Comparison of ENCODE assay signal across 27 cellular contexts in genomic region chr11:31986201-31986889, GRCh38.
DNase-seq lines count a peak whose midpoint lies in the region; ATAC-seq and TF ChIP-seq lines count a peak whose summit lies in the region.
"Had no signal": no experiment of that assay in that cellular context is flagged by ENCODE, and none has a peak within 500 bp of the region (broad histone marks: within the 10 kb centered on the region; RNA-seq: fewer than 3 reads in every experiment).

No MANE protein-coding gene starts in this region.

- peak overlapping the region in 3 of 5 experiments; percentile 32 to 64 (median 57) for H3K27ac Mint-ChIP-seq in brain
- H3K27ac Mint-ChIP-seq in nephron = no peak overlapping the region
- no peak overlapping the region for H3K27ac Mint-ChIP-seq in activated naive CD8-positive, alpha-beta T cell treated with anti-CD3 and anti-CD28 coated beads for 36 hours
- H3K27ac Mint-ChIP-seq: activated CD8-positive, alpha-beta T cell treated with anti-CD3 and anti-CD28 coated beads for 36 hours; activated T-helper 17 cell treated with anti-CD3 and anti-CD28 coated beads, Interleukin-2, amount 50 U/mL, for 72 hours; B cell; stimulated activated naive CD8-positive, alpha-beta T cell treated with anti-CD3 and anti-CD28 coated beads, Interleukin-15, amount 100 ng/mL, for 72 hours; T-cell had no signal

- H3K9me3 Mint-ChIP-seq in brain (peaks cover 0 to 9% (median 3%) of the 10 kb centered on the region in 5 experiments), nephron (peaks cover 3% of the 10 kb centered on the region)
- no peaks in the 10 kb centered on the region for H3K9me3 Mint-ChIP-seq in activated naive CD8-positive, alpha-beta T cell treated with anti-CD3 and anti-CD28 coated beads for 36 hours
- H3K9me3 Mint-ChIP-seq: activated CD8-positive, alpha-beta T cell treated with anti-CD3 and anti-CD28 coated beads for 36 hours; activated T-helper 17 cell treated with anti-CD3 and anti-CD28 coated beads, Interleukin-2, amount 50 U/mL, for 72 hours; stimulated activated naive CD8-positive, alpha-beta T cell treated with anti-CD3 and anti-CD28 coated beads, Interleukin-15, amount 100 ng/mL, for 72 hours; T-cell had no signal

- H3K4me3 ChIP-seq in LNCaP clone FGC (ENCODE audit: low read depth, low read length) = no peak overlapping the region
- H3K4me3 ChIP-seq: gastrocnemius medialis, left lung had no signal

- no peak for ATAC-seq in HG02852 (IDR thresholded peaks at IDR 0.05; ENCODE audit: unreplicated experiment)
- ATAC-seq in GM21390 (IDR thresholded peaks at IDR 0.05; ENCODE audit: unreplicated experiment) = no peak
- ATAC-seq: activated CD8-positive, alpha-beta T cell treated with anti-CD3 and anti-CD28 coated beads for 36 hours; activated T-helper 17 cell treated with anti-CD3 and anti-CD28 coated beads, Interleukin-2, amount 50 U/mL, for 72 hours; gastrocnemius medialis; HepG2; left lung; stimulated activated naive CD8-positive, alpha-beta T cell treated with anti-CD3 and anti-CD28 coated beads, Interleukin-15, amount 100 ng/mL, for 72 hours; T-cell had no signal

- H3K4me3 Mint-ChIP-seq in brain = peak overlapping the region; percentile 26 to 73 (median 50)
- peak overlapping the region in 2 of 3 experiments; percentile 24 to 43 for H3K4me3 Mint-ChIP-seq in nephron
- no peak overlapping the region for H3K4me3 Mint-ChIP-seq in activated naive CD8-positive, alpha-beta T cell treated with anti-CD3 and anti-CD28 coated beads for 36 hours
- H3K4me3 Mint-ChIP-seq: activated CD8-positive, alpha-beta T cell treated with anti-CD3 and anti-CD28 coated beads for 36 hours; activated T-helper 17 cell treated with anti-CD3 and anti-CD28 coated beads, Interleukin-2, amount 50 U/mL, for 72 hours; B cell; stimulated activated naive CD8-positive, alpha-beta T cell treated with anti-CD3 and anti-CD28 coated beads, Interleukin-15, amount 100 ng/mL, for 72 hours had no signal

- H3K4me1 Mint-ChIP-seq in brain = no peaks in the 10 kb centered on the region
- no peaks in the 10 kb centered on the region for H3K4me1 Mint-ChIP-seq in nephron
- no peaks in the 10 kb centered on the region for H3K4me1 Mint-ChIP-seq in activated naive CD8-positive, alpha-beta T cell treated with anti-CD3 and anti-CD28 coated beads for 36 hours
- H3K4me1 Mint-ChIP-seq: activated T-helper 17 cell treated with anti-CD3 and anti-CD28 coated beads, Interleukin-2, amount 50 U/mL, for 72 hours; B cell; stimulated activated naive CD8-positive, alpha-beta T cell treated with anti-CD3 and anti-CD28 coated beads, Interleukin-15, amount 100 ng/mL, for 72 hours had no signal

- no peaks in the 10 kb centered on the region for H3K36me3 Mint-ChIP-seq in brain
- no peaks in the 10 kb centered on the region for H3K36me3 Mint-ChIP-seq in nephron (ENCODE audit: low read depth)
- H3K36me3 Mint-ChIP-seq in activated naive CD8-positive, alpha-beta T cell treated with anti-CD3 and anti-CD28 coated beads for 36 hours = no peaks in the 10 kb centered on the region
- H3K36me3 Mint-ChIP-seq: T-cell had no signal

- TF ChIP-seq CTCF in LNCaP clone FGC (IDR thresholded peaks at IDR 0.05; ENCODE audit: control insufficient read depth, extremely low read depth, insufficient read depth) (no peak), brain (conservative IDR thresholded peaks at IDR 0.05) (no peak), nephron (IDR thresholded peaks at IDR 0.05; ENCODE audit: unreplicated experiment in 3 of 3) (no peak)

- H3K27me3 Mint-ChIP-seq in brain (peaks cover 11% of the 10 kb centered on the region), nephron (ENCODE audit: low read depth) (peaks cover 70% of the 10 kb centered on the region)
- peaks cover 54% of the 10 kb centered on the region for H3K27me3 Mint-ChIP-seq in activated naive CD8-positive, alpha-beta T cell treated with anti-CD3 and anti-CD28 coated beads for 36 hours

- DNase-seq in Ammon's horn (ENCODE audit: low spot score) = peak; percentile 44
- DNase-seq in LNCaP clone FGC (ENCODE audit: low read depth) = peak; percentile 15
- DNase-seq in stimulated activated CD4-positive, alpha-beta T cell treated with anti-CD3 and anti-CD28 coated beads, Interleukin-1b, Interleukin-23, amount 100 ng/mL, for 48 hours = no peak
- no peak for DNase-seq in activated naive CD8-positive, alpha-beta T cell treated with anti-CD3 and anti-CD28 coated beads for 36 hours
- DNase-seq: activated CD4-positive, CD25-positive, alpha-beta regulatory T cell treated with anti-CD3 and anti-CD28 coated beads, Interleukin-2, amount 50 U/mL, for 72 hours; activated CD8-positive, alpha-beta T cell treated with anti-CD3 and anti-CD28 coated beads for 36 hours; activated naive CD4-positive, alpha-beta T cell treated with anti-CD3 and anti-CD28 coated beads, Interleukin-2, amount 50 U/mL, for 16 hours; gastrocnemius medialis; GDM1; Kasumi-1; mesendoderm; NCI-H187; NCI-H526 treated with DMSO at 0.1 percent for 48 hours; occipital lobe; RPMI8226; small intestine; stimulated activated CD8-positive, alpha-beta memory T cell treated with anti-CD3 and anti-CD28 coated beads, Interleukin-4, amount 100 ng/mL, for 48 hours; stimulated activated naive CD8-positive, alpha-beta T cell treated with anti-CD3 and anti-CD28 coated beads, Interleukin-15, amount 100 ng/mL, for 72 hours; T-cell had no signal

Comparison
In these comparisons a context has a peak if more than half of its experiments do, and no peak if none do; other contexts are left out.
1. DNase-seq: peak in Ammon's horn (single experiment) and LNCaP clone FGC (single experiment); none in stimulated activated CD4-positive, alpha-beta T cell treated with anti-CD3 and anti-CD28 coated beads, Interleukin-1b, Interleukin-23, amount 100 ng/mL, for 48 hours (single experiment) and activated naive CD8-positive, alpha-beta T cell treated with anti-CD3 and anti-CD28 coated beads for 36 hours (single experiment).
2. H3K27ac Mint-ChIP-seq: peak in brain (3 of 5); none in nephron (0 of 3) and activated naive CD8-positive, alpha-beta T cell treated with anti-CD3 and anti-CD28 coated beads for 36 hours (single experiment).